In the genomic region with DNA sequence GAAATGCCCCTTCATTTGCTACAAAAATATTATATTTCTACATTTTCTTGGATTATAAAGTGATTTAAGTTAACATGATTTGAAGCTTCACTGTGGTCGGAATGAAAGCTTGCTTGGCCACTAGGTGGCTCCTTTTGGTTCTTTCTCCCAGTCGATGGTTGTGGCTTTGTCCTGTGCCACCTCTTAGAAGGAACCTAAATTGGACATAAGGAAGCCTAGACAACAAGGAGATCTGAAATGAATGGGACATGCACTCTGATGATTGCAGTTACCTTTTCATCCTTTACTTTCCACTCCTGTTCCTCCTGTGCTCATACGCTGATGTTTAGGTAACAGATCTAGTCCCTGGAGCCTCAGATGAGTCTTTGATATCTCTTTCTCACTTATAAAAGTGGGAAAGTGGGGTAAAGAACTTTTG, we compare ENCODE assay signal across 9 cellular contexts. TPM values are rescaled to one million over a fixed set of nuclear protein-coding genes. Genes with fewer than 3 reads are reported as not detected.
A peak's percentile ranks its signal among the peaks of the same experiment; 100 is the strongest.
DNase-seq lines count a peak whose midpoint lies in the region; ATAC-seq and TF ChIP-seq lines count a peak whose summit lies in the region.
"Had no signal": no experiment of that assay in that cellular context is flagged by ENCODE, and none has a peak within 500 bp of the region (broad histone marks: within the 10 kb centered on the region; RNA-seq: fewer than 3 reads in every experiment).

No MANE protein-coding gene starts in this region.

- no peak for ATAC-seq in RWPE2 (ENCODE audit: low read depth)

- TF ChIP-seq CTCF in CD14-positive monocyte (IDR thresholded peaks at IDR 0.05) = peak; percentile 75
- TF ChIP-seq CTCF in GM20000 (IDR thresholded peaks at IDR 0.05; ENCODE audit: extremely low read depth, missing control alignments) = peak; percentile 38
- peak; percentile 78 for TF ChIP-seq CTCF in RWPE2 (IDR thresholded peaks at IDR 0.05; ENCODE audit: poor library complexity, severe bottlenecking)
- TF ChIP-seq CTCF in fibroblast of mammary gland (conservative IDR thresholded peaks at IDR 0.05; ENCODE audit: control insufficient read depth, insufficient read depth, low read depth, low read length) = peak; percentile 71

- DNase-seq in CD14-positive monocyte (ENCODE audit: low spot score) (no peak), GM20000 (ENCODE audit: low spot score) (no peak), RWPE2 (ENCODE audit: low spot score) (no peak), fibroblast of mammary gland (ENCODE audit: low read depth) (peak; percentile 51), HuH-7.5 (ENCODE audit: low spot score) (no peak), superior temporal gyrus (ENCODE audit: extremely low spot score) (no peak)
- peak; percentile 15 for DNase-seq in stimulated activated CD4-positive, alpha-beta T cell treated with anti-CD3 and anti-CD28 coated beads, Interleukin-4, amount 100 ng/mL, for 24 hours
- DNase-seq in activated CD8-positive, alpha-beta memory T cell treated with anti-CD3 and anti-CD28 coated beads for 24 hours = no peak

- intact Hi-C loops in CD14-positive monocyte (cut with micrococcal nuclease) = no loop called here

- H3K4me3 ChIP-seq in RWPE2 (ENCODE audit: severe bottlenecking) (no peak overlapping the region), fibroblast of mammary gland (ENCODE audit: control insufficient read depth, low read depth, low read length) (no peak overlapping the region)

- no peaks in the 10 kb centered on the region for H3K36me3 Mint-ChIP-seq in CD14-positive monocyte

- no peak overlapping the region for H3K27ac ChIP-seq in RWPE2 (ENCODE audit: poor library complexity, severe bottlenecking)

- no peaks in the 10 kb centered on the region for H3K27me3 Mint-ChIP-seq in CD14-positive monocyte (ENCODE audit: low read depth in 3 of 3)
- H3K27me3 Mint-ChIP-seq: IgD-negative memory B cell had no signal

- no peak overlapping the region for H3K27ac Mint-ChIP-seq in CD14-positive monocyte
- H3K27ac Mint-ChIP-seq: IgD-negative memory B cell had no signal

- peaks cover 37% of the 10 kb centered on the region for H3K4me1 ChIP-seq in RWPE2 (ENCODE audit: insufficient read depth, poor library complexity, severe bottlenecking)

- peaks cover 0 to 2% (median 0%) of the 10 kb centered on the region in 7 donors for H3K9me3 Mint-ChIP-seq in CD14-positive monocyte
- H3K9me3 Mint-ChIP-seq: IgD-negative memory B cell had no signal

- no peak overlapping the region for H3K4me3 Mint-ChIP-seq in CD14-positive monocyte
- H3K4me3 Mint-ChIP-seq: IgD-negative memory B cell had no signal

- H3K36me3 ChIP-seq in RWPE2 (ENCODE audit: low read depth) = no peaks in the 10 kb centered on the region

- peaks cover 20% of the 10 kb centered on the region for H3K4me1 Mint-ChIP-seq in CD14-positive monocyte

- H3K9me3 ChIP-seq in RWPE2 (ENCODE audit: severe bottlenecking) = no peaks in the 10 kb centered on the region

- H3K27me3 ChIP-seq in RWPE2 (ENCODE audit: insufficient read depth, poor library complexity, severe bottlenecking) = no peaks in the 10 kb centered on the region

RNA-seq across cellular contexts. Expression of a gene that starts 39.2 kb away (rescaled TPM):
- 10 to 100 TPM; 37.7 to 51.0 TPM for polyA plus RNA-seq in CD14-positive monocyte

RNA-seq across cellular contexts. Expression of a gene that starts 39.5 kb away (rescaled TPM):
- polyA plus RNA-seq in CD14-positive monocyte = under 1 TPM in 1 of 2 donors, not detected in 1; 0.18 TPM

Comparison
In these comparisons a context has a peak if more than half of its experiments do, and no peak if none do; other contexts are left out.
1. DNase-seq: peak in fibroblast of mammary gland (single experiment) and stimulated activated CD4-positive, alpha-beta T cell treated with anti-CD3 and anti-CD28 coated beads, Interleukin-4, amount 100 ng/mL, for 24 hours (single experiment); none in CD14-positive monocyte (single experiment), GM20000 (single experiment), RWPE2 (single experiment), activated CD8-positive, alpha-beta memory T cell treated with anti-CD3 and anti-CD28 coated beads for 24 hours (single experiment), HuH-7.5 (single experiment) and superior temporal gyrus (single experiment).
2. Peak in every context shown above with its lines, with median percentiles within 50 percentile points of each other: CTCF ChIP-seq.